In genomic region chr5:316210-317085, GRCh38 we compare ENCODE assay signal across 11 cellular contexts. TPM values are rescaled to one million over a fixed set of nuclear protein-coding genes. Genes with fewer than 3 reads are reported as not detected.
A peak's percentile ranks its signal among the peaks of the same experiment; 100 is the strongest.
DNase-seq lines count a peak whose midpoint lies in the region; ATAC-seq, FAIRE-seq and TF ChIP-seq lines count a peak whose summit lies in the region.
"Had no signal": no experiment of that assay in that cellular context is flagged by ENCODE, and none has a peak within 500 bp of the region (broad histone marks: within the 10 kb centered on the region; RNA-seq: fewer than 3 reads in every experiment).

No MANE protein-coding gene starts in this region.

- TF ChIP-seq POLR2A in GM12891 (IDR thresholded peaks at IDR 0.05; ENCODE audit: low read depth, low read length), result no peak

- H3K4me2 ChIP-seq in BLaER1 treated with 17β-estradiol and CSF1 and Interleukin-3, amounts not matched to agents 10 nM and 100 nM, result peak overlapping the region; percentile 32 to 91 (median 73); a peak in 21 of 22 replicates
- H3K4me2 ChIP-seq: smooth muscle cell had no signal

- ATAC-seq in GM19372 (IDR thresholded peaks at IDR 0.05; ENCODE audit: low read depth, unreplicated experiment) (peak; percentile 17), HG02870 (IDR thresholded peaks at IDR 0.05; ENCODE audit: unreplicated experiment) (peak; percentile 9), HG03135 (IDR thresholded peaks at IDR 0.05; ENCODE audit: unreplicated experiment) (no peak)
- no peak for ATAC-seq in activated CD8-positive, alpha-beta T cell treated with anti-CD3 and anti-CD28 coated beads for 36 hours

- peak overlapping the region; percentile 67 for H3K27ac Mint-ChIP-seq in activated CD8-positive, alpha-beta T cell treated with anti-CD3 and anti-CD28 coated beads for 36 hours
- H3K27ac Mint-ChIP-seq in MCF 10A (ENCODE audit: low read depth, unreplicated experiment), result no peak overlapping the region
- H3K27ac Mint-ChIP-seq: stimulated activated effector memory CD8-positive, alpha-beta T cell treated with anti-CD3 and anti-CD28 coated beads, Interleukin-12 subunit alpha, Interleukin-12 subunit beta, amount 100 ng/mL, for 72 hours had no signal

- H3K27me3 ChIP-seq in BLaER1 treated with 17β-estradiol and CSF1 and Interleukin-3, amounts not matched to agents 10 nM and 100 nM, result peaks cover 30 to 33% (median 32%) of the 10 kb centered on the region in 11 experiments

- BruUV-seq in MCF 10A (replicated peaks; lab: Mats Ljungman, UMichigan), result no TSS peak

- intact Hi-C loops in activated CD8-positive, alpha-beta T cell treated with anti-CD3 and anti-CD28 coated beads for 36 hours (cut with micrococcal nuclease), result loop anchor here (5.0 kb wide), 1 partner anchor 116 kb away; no protein-coding TSS in a partner anchor
- intact Hi-C loops in MCF 10A (cut with micrococcal nuclease), result loop anchor here (1.0 kb wide), 2 partner anchors 115 to 120 kb away; no protein-coding TSS in a partner anchor

- CTCF ChIA-PET in activated CD8-positive, alpha-beta T cell treated with anti-CD3 and anti-CD28 coated beads for 36 hours (lab: Charles Lee), result interaction anchor here (0.6 to 3.5 kb wide), 33 partner anchors 19 to 308 kb away, joined by 3 to 55 read pairs (median 4); partner anchors contain the start of gene LRRC14B
- CTCF ChIA-PET in MCF 10A (lab: Yijun Ruan, JAX), result interaction anchor here (0.6 to 8.3 kb wide), 19 partner anchors 8 to 148 kb away, joined by 3 to 94 read pairs (median 3); no protein-coding TSS in a partner anchor

- FAIRE-seq in GM12891 (lab: Jason Lieb, UNC), result no peak

- H3K9me3 Mint-ChIP-seq in activated CD8-positive, alpha-beta T cell treated with anti-CD3 and anti-CD28 coated beads for 36 hours, result no peaks in the 10 kb centered on the region
- no peaks in the 10 kb centered on the region for H3K9me3 Mint-ChIP-seq in MCF 10A (ENCODE audit: unreplicated experiment)
- H3K9me3 Mint-ChIP-seq: activated naive CD4-positive, alpha-beta T cell treated with anti-CD3 and anti-CD28 coated beads, Interleukin-2, amount 50 U/mL, for 72 hours; stimulated activated effector memory CD8-positive, alpha-beta T cell treated with anti-CD3 and anti-CD28 coated beads, Interleukin-12 subunit alpha, Interleukin-12 subunit beta, amount 100 ng/mL, for 72 hours had no signal

- H3K27me3 Mint-ChIP-seq in activated CD8-positive, alpha-beta T cell treated with anti-CD3 and anti-CD28 coated beads for 36 hours, result peaks cover 17% of the 10 kb centered on the region
- no peaks in the 10 kb centered on the region for H3K27me3 Mint-ChIP-seq in MCF 10A (ENCODE audit: insufficient read depth, unreplicated experiment)

- POLR2A ChIA-PET in activated CD8-positive, alpha-beta T cell treated with anti-CD3 and anti-CD28 coated beads for 36 hours (lab: Charles Lee), result interaction anchor here (0.9 to 1.6 kb wide), 6 partner anchors 19 to 156 kb away, joined by 3 to 4 read pairs (median 3); partner anchors contain the start of gene PDCD6
- POLR2A ChIA-PET in MCF 10A (lab: Yijun Ruan, JAX), result interaction anchor here (0.5 to 1.4 kb wide), 5 partner anchors 10 to 210 kb away, joined by 3 to 4 read pairs (median 3); no protein-coding TSS in a partner anchor

- H3K4me1 ChIP-seq in BLaER1 treated with 17β-estradiol and CSF1 and Interleukin-3, amounts not matched to agents 10 nM and 100 nM, result peaks cover 31 to 93% (median 85%) of the 10 kb centered on the region in 10 experiments

- peaks cover 8 to 50% (median 35%) of the 10 kb centered on the region in 11 experiments; a peak in 19 of 22 replicates for H3K36me3 ChIP-seq in BLaER1 treated with 17β-estradiol and CSF1 and Interleukin-3, amounts not matched to agents 10 nM and 100 nM

- H3K4me3 Mint-ChIP-seq in activated CD8-positive, alpha-beta T cell treated with anti-CD3 and anti-CD28 coated beads for 36 hours, result no peak overlapping the region
- no peak overlapping the region for H3K4me3 Mint-ChIP-seq in MCF 10A (ENCODE audit: unreplicated experiment)
- H3K4me3 Mint-ChIP-seq: stimulated activated effector memory CD8-positive, alpha-beta T cell treated with anti-CD3 and anti-CD28 coated beads, Interleukin-12 subunit alpha, Interleukin-12 subunit beta, amount 100 ng/mL, for 72 hours had no signal

- H3K9ac ChIP-seq in BLaER1 treated with 17β-estradiol and CSF1 and Interleukin-3, amounts not matched to agents 10 nM and 100 nM, result peak overlapping the region in 2 of 11 experiments; percentile 10 to 15; a peak in 2 of 22 replicates

- H3K9me3 ChIP-seq in BLaER1 treated with 17β-estradiol and CSF1 and Interleukin-3, amounts not matched to agents 10 nM and 100 nM (replicated peaks in 1 of 11), result no peaks in the 10 kb centered on the region

- H3K27ac ChIP-seq in BLaER1 treated with 17β-estradiol and CSF1 and Interleukin-3, amounts not matched to agents 10 nM and 100 nM, result no peak overlapping the region

- H3K36me3 Mint-ChIP-seq in activated CD8-positive, alpha-beta T cell treated with anti-CD3 and anti-CD28 coated beads for 36 hours (ENCODE audit: low read depth), result peaks cover 2% of the 10 kb centered on the region
- H3K36me3 Mint-ChIP-seq in MCF 10A (ENCODE audit: insufficient read depth, unreplicated experiment), result peaks cover 33% of the 10 kb centered on the region

- H3K4me1 Mint-ChIP-seq in activated CD8-positive, alpha-beta T cell treated with anti-CD3 and anti-CD28 coated beads for 36 hours (ENCODE audit: low read depth), result peaks cover 17% of the 10 kb centered on the region
- no peaks in the 10 kb centered on the region for H3K4me1 Mint-ChIP-seq in MCF 10A (ENCODE audit: insufficient read depth, unreplicated experiment)

- peak; percentile 8 for DNase-seq in activated CD8-positive, alpha-beta T cell treated with anti-CD3 and anti-CD28 coated beads for 36 hours
- DNase-seq in MCF 10A (ENCODE audit: unreplicated experiment) (no peak), GM12891 (ENCODE audit: insufficient read length, low spot score) (no peak), SIG-M5 treated with dmso at 0.1 percent for 504 hours (lab: John Stamatoyannopoulos, UW; ENCODE audit: unreplicated experiment) (no peak)

- no peak for TF ChIP-seq CTCF in activated CD8-positive, alpha-beta T cell treated with anti-CD3 and anti-CD28 coated beads for 36 hours (IDR thresholded peaks at IDR 0.05)
- no peak for TF ChIP-seq CTCF in MCF 10A (IDR thresholded peaks at IDR 0.05; ENCODE audit: unreplicated experiment)

- peaks cover 60 to 94% (median 92%) of the 10 kb centered on the region in 11 experiments for H4K20me1 ChIP-seq in BLaER1 treated with 17β-estradiol and CSF1 and Interleukin-3, amounts not matched to agents 10 nM and 100 nM

- H3K4me3 ChIP-seq in BLaER1 treated with 17β-estradiol and CSF1 and Interleukin-3, amounts not matched to agents 10 nM and 100 nM, result no peak overlapping the region; a peak in 2 of 20 replicates
- H3K4me3 ChIP-seq: smooth muscle cell had no signal

TF ChIP-seq in GM12891, 5 proteins besides CTCF, POLR2A, EP300 and RAD21:
- TF ChIP-seq PAX5 (IDR thresholded peaks at IDR 0.05; ENCODE audit: insufficient read depth, low read length, severe bottlenecking) (no peak), POLR2AphosphoS5 (IDR thresholded peaks at IDR 0.05; ENCODE audit: low read depth, low read length) (no peak), TAF1 (IDR thresholded peaks at IDR 0.05; ENCODE audit: low read depth, low read length) (no peak), SPI1 (IDR thresholded peaks at IDR 0.05; ENCODE audit: low read depth, low read length) (no peak), POU2F2 (IDR thresholded peaks at IDR 0.05; ENCODE audit: low read depth, low read length) (no peak)

RNA-seq across cellular contexts. Expression of gene AHRR, which starts 5.1 kb away (rescaled TPM):
- 10 to 100 TPM; 26.3 to 27.9 TPM for total RNA-seq in activated CD8-positive, alpha-beta T cell treated with anti-CD3 and anti-CD28 coated beads for 36 hours
- 3.2 and 3.3 TPM in 2 replicates for total RNA-seq in MCF 10A (2022)
- polyA plus RNA-seq in GM12891 (2012; ENCODE audit: low read depth, missing spikeins), result 33.3 TPM

RNA-seq across cellular contexts. Expression of gene PDCD6, which starts 45.0 kb away (rescaled TPM):
- 10 to 100 TPM; 87.1 to 92.4 TPM for total RNA-seq in activated CD8-positive, alpha-beta T cell treated with anti-CD3 and anti-CD28 coated beads for 36 hours
- 107 and 133 TPM in 2 replicates for total RNA-seq in MCF 10A (2022)
- 116 TPM for polyA plus RNA-seq in GM12891 (2012; ENCODE audit: low read depth, missing spikeins)

Comparison
In these comparisons a context has a peak if more than half of its experiments do, and no peak if none do; other contexts are left out.
1. ATAC-seq: peak in GM19372 (single experiment) and HG02870 (single experiment); none in activated CD8-positive, alpha-beta T cell treated with anti-CD3 and anti-CD28 coated beads for 36 hours (single experiment) and HG03135 (single experiment).